In the genomic region with DNA sequence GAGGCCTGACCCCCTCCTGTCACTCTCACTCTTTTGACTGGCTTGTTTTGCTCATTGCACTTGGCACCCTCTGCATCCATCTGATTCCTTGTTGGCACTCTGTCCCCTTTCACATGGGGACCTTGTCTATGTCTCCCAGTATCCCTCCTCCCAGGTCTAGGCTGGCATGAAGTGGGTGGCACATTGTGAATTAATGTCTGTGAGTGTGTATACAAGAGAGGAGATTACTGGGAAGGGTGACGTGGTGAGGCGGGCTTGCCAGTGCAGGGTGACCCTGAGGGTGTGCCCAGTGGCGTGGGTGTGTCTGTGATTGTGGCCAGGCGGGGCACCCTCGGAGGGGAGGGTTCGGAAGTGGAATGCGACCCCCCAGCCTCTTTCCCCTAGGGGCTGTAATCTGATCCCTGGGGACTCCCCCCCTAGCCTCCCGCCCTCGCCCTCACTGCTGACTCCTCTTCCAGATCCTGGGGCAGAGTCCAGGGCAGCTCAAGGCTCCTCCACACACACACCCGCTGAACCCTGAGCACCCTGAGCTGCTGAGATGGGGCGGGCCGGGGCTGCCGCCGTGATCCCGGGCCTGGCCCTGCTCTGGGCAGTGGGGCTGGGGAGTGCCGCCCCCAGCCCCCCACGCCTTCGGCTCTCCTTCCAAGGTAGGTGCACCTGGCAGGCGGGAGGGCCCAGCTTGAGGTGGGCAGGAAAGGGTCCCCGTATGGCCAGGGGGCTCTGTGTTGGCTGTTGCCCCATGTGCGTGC, we compare ENCODE assay signal across 8 cellular contexts. TPM values are rescaled to one million over a fixed set of nuclear protein-coding genes. Genes with fewer than 3 reads are reported as not detected.
DNase-seq lines count a peak whose midpoint lies in the region; ATAC-seq and TF ChIP-seq lines count a peak whose summit lies in the region.

SEMA3B (plus strand) TSS at position 445 of the 749 bp plus-strand sequence; CDS start at position 539, 94 bp downstream.

- H4K20me1 ChIP-seq in HCT116 (ENCODE audit: insufficient read depth), result no peaks in the 10 kb centered on the region

- no peak within 1 kb of the TSS for H3K27ac Mint-ChIP-seq in stimulated activated memory B cell treated with anti-CD40 and anti-IgM and Interleukin-4, amounts not matched to agents 10 μg/mL and 1 μg/mL and 100 μg/mL, for 72 hours
- H3K27ac Mint-ChIP-seq in activated CD4-positive, alpha-beta T cell treated with anti-CD3 and anti-CD28 coated beads, Interleukin-2, amount 10 ng/mL, durations not matched to agents 7 days and 5 days, result no peak within 1 kb of the TSS

- TF ChIP-seq CTCF in HCT116 (IDR thresholded peaks at IDR 0.05 in 2 of 3, conservative IDR thresholded peaks at IDR 0.05 in 1 of 3; ENCODE audit: borderline replicate concordance in 1 of 3, insufficient read depth in 1 of 3, low read depth in 2 of 3, low read length in 2 of 3) (no peak), astrocyte of the spinal cord (IDR thresholded peaks at IDR 0.05; ENCODE audit: low read depth, low read length) (no peak), kidney epithelial cell (IDR thresholded peaks at IDR 0.05; ENCODE audit: insufficient read depth, low read length, poor library complexity, severe bottlenecking) (no peak)

- H3K4me1 Mint-ChIP-seq in stimulated activated memory B cell treated with anti-CD40 and anti-IgM and Interleukin-4, amounts not matched to agents 10 μg/mL and 1 μg/mL and 100 μg/mL, for 72 hours, result peaks cover 17% of the 10 kb centered on the region
- H3K4me1 Mint-ChIP-seq in activated CD4-positive, alpha-beta T cell treated with anti-CD3 and anti-CD28 coated beads, Interleukin-2, amount 10 ng/mL, durations not matched to agents 7 days and 5 days, result peaks cover 14% of the 10 kb centered on the region

- H3K9me3 Mint-ChIP-seq in stimulated activated memory B cell treated with anti-CD40 and anti-IgM and Interleukin-4, amounts not matched to agents 10 μg/mL and 1 μg/mL and 100 μg/mL, for 72 hours, result no peaks in the 10 kb centered on the region
- H3K9me3 Mint-ChIP-seq in activated CD4-positive, alpha-beta T cell treated with anti-CD3 and anti-CD28 coated beads, Interleukin-2, amount 10 ng/mL, durations not matched to agents 7 days and 5 days, result no peaks in the 10 kb centered on the region

- RAD21 ChIA-PET in HCT116 (lab: Charles Lee; ENCODE audit: low non-redundant PET in 1 of 2, low total read pairs in 2 of 2, uncharacterized antibody in 2 of 2, unreplicated experiment in 2 of 2), result interaction anchor here (0.8 to 1.5 kb wide), 2 partner anchors 9 to 42 kb away, joined by 3 to 6 read pairs; no protein-coding TSS in a partner anchor

- H2AFZ ChIP-seq in HCT116 (ENCODE audit: low read depth, low read length, poor library complexity, severe bottlenecking), result no peak within 1 kb of the TSS

- TF ChIP-seq RAD21 in HCT116 (IDR thresholded peaks at IDR 0.05; ENCODE audit: low read depth), result no peak

- H3K9ac ChIP-seq in HCT116 (ENCODE audit: low read length) (peak within 1 kb of the TSS; percentile 62), stomach smooth muscle (ENCODE audit: low read length in 2 of 2) (peak within 1 kb of the TSS; percentile 83 to 87)

- no peaks in the 10 kb centered on the region for H3K79me2 ChIP-seq in HCT116 (ENCODE audit: insufficient read depth, low read length)

- POLR2A ChIA-PET in HCT116 (lab: Charles Lee), result interaction anchor here (0.7 kb wide), 1 partner anchor 9 kb away, joined by 3 read pairs; no protein-coding TSS in a partner anchor
- POLR2A ChIA-PET in activated CD4-positive, alpha-beta T cell treated with anti-CD3 and anti-CD28 coated beads, Interleukin-2, amount 10 ng/mL, durations not matched to agents 7 days and 5 days (lab: Charles Lee), result interaction anchor here (0.7 kb wide), 1 partner anchor 28 kb away, joined by 5 read pairs; no protein-coding TSS in a partner anchor

- no TSS peak for BruUV-seq in HCT116 (replicated peaks; lab: Mats Ljungman, UMichigan)

- intact Hi-C loops in HCT116 (cut with micrococcal nuclease), result loop anchor here (1.0 kb wide), 1 partner anchor 42 kb away; no protein-coding TSS in a partner anchor

- H3K27me3 ChIP-seq in HCT116 (ENCODE audit: insufficient read depth, low read length) (no peaks in the 10 kb centered on the region), kidney epithelial cell (ENCODE audit: control insufficient read depth, insufficient read depth, low read length) (peaks cover 9% of the 10 kb centered on the region), stomach smooth muscle (ENCODE audit: control insufficient read depth in 1 of 2, insufficient read depth in 2 of 2, low read length in 2 of 2) (peaks cover 0 to 9% of the 10 kb centered on the region in 2 donors)

- no peaks in the 10 kb centered on the region for H3K36me3 ChIP-seq in HCT116 (ENCODE audit: control insufficient read depth in 1 of 2, insufficient read depth in 2 of 2, low read length in 2 of 2)
- H3K36me3 ChIP-seq in kidney epithelial cell (ENCODE audit: control insufficient read depth, insufficient read depth, low read length), result no peaks in the 10 kb centered on the region
- H3K36me3 ChIP-seq in stomach smooth muscle (ENCODE audit: control insufficient read depth in 2 of 2, insufficient read depth in 2 of 2, low read length in 2 of 2), result no peaks in the 10 kb centered on the region

- peak; percentile 24 for TF ChIP-seq POLR2A in HCT116 (IDR thresholded peaks at IDR 0.05; ENCODE audit: borderline replicate concordance, extremely low read depth, insufficient read depth, insufficient read length)

- peak within 1 kb of the TSS; percentile 80 for H3K4me2 ChIP-seq in HCT116 (ENCODE audit: low read length)

- H3K9me3 ChIP-seq in HCT116 (ENCODE audit: control insufficient read depth in 1 of 2, insufficient read depth in 1 of 2, low read depth in 1 of 2, low read length in 2 of 2) (no peaks in the 10 kb centered on the region), stomach smooth muscle (ENCODE audit: control insufficient read depth in 2 of 2, low read length in 2 of 2) (no peaks in the 10 kb centered on the region)

- ATAC-seq in HCT116 (peak; percentile 31), HG03354 (IDR thresholded peaks at IDR 0.05; ENCODE audit: poor library complexity, severe bottlenecking, unreplicated experiment) (no peak), GM18873 (IDR thresholded peaks at IDR 0.05; ENCODE audit: low FRiP score, unreplicated experiment) (no peak)
- no peak for ATAC-seq in stimulated activated memory B cell treated with anti-CD40 and anti-IgM and Interleukin-4, amounts not matched to agents 10 μg/mL and 1 μg/mL and 100 μg/mL, for 72 hours

- H3K4me3 ChIP-seq in HCT116 (replicated peaks in 1 of 2; ENCODE audit: low read depth in 1 of 2, low read length in 2 of 2) (peak within 1 kb of the TSS; percentile 47 to 53), astrocyte of the spinal cord (ENCODE audit: low read depth, low read length) (peak within 1 kb of the TSS; percentile 42), kidney epithelial cell (ENCODE audit: low read depth, low read length) (peak within 1 kb of the TSS; percentile 15), stomach smooth muscle (ENCODE audit: low read length in 2 of 2) (peak within 1 kb of the TSS; percentile 62 to 78)

- H3K27ac ChIP-seq in HCT116 (ENCODE audit: low read depth, low read length) (peak within 1 kb of the TSS; percentile 88), stomach smooth muscle (ENCODE audit: low read length) (peak within 1 kb of the TSS; percentile 96)

- CTCF ChIA-PET in HCT116 (lab: Charles Lee), result interaction anchor here (0.9 to 3.4 kb wide), 4 partner anchors 9 to 56 kb away, joined by 3 to 27 read pairs (median 8); no protein-coding TSS in a partner anchor
- CTCF ChIA-PET in activated CD4-positive, alpha-beta T cell treated with anti-CD3 and anti-CD28 coated beads, Interleukin-2, amount 10 ng/mL, durations not matched to agents 7 days and 5 days (lab: Charles Lee), result interaction anchor here (1.3 to 13.7 kb wide), 3 partner anchors 19 to 74 kb away, joined by 4 to 143 read pairs (median 8); no protein-coding TSS in a partner anchor

- DNase-seq in HCT116 (ENCODE audit: low read depth, low spot score), result no peak
- DNase-seq in astrocyte of the spinal cord (ENCODE audit: low read depth, low spot score), result no peak
- DNase-seq in kidney epithelial cell (ENCODE audit: low read depth), result peak; percentile 41
- no peak for DNase-seq in activated CD4-positive, alpha-beta T cell treated with anti-CD3 and anti-CD28 coated beads, Interleukin-2, amount 10 ng/mL, durations not matched to agents 7 days and 5 days

- H3K4me3 Mint-ChIP-seq in stimulated activated memory B cell treated with anti-CD40 and anti-IgM and Interleukin-4, amounts not matched to agents 10 μg/mL and 1 μg/mL and 100 μg/mL, for 72 hours, result no peak within 1 kb of the TSS
- H3K4me3 Mint-ChIP-seq in activated CD4-positive, alpha-beta T cell treated with anti-CD3 and anti-CD28 coated beads, Interleukin-2, amount 10 ng/mL, durations not matched to agents 7 days and 5 days, result no peak within 1 kb of the TSS

- no peaks in the 10 kb centered on the region for H3K9me2 ChIP-seq in HCT116 (ENCODE audit: insufficient read depth)

- H3K4me1 ChIP-seq in HCT116 (ENCODE audit: control insufficient read depth in 1 of 2, insufficient read depth in 2 of 2, low read length in 2 of 2) (peaks cover 82 to 95% of the 10 kb centered on the region in 2 experiments), stomach smooth muscle (ENCODE audit: control insufficient read depth, insufficient read depth, low read length) (peaks cover 74% of the 10 kb centered on the region)

- in situ Hi-C loops in astrocyte of the spinal cord (cut with HindIII; ENCODE audit: low sequenced_read_pairs), result no loop called here

- H3K27me3 Mint-ChIP-seq in stimulated activated memory B cell treated with anti-CD40 and anti-IgM and Interleukin-4, amounts not matched to agents 10 μg/mL and 1 μg/mL and 100 μg/mL, for 72 hours, result peaks cover 19% of the 10 kb centered on the region
- peaks cover 24% of the 10 kb centered on the region for H3K27me3 Mint-ChIP-seq in activated CD4-positive, alpha-beta T cell treated with anti-CD3 and anti-CD28 coated beads, Interleukin-2, amount 10 ng/mL, durations not matched to agents 7 days and 5 days

- H3K36me3 Mint-ChIP-seq in stimulated activated memory B cell treated with anti-CD40 and anti-IgM and Interleukin-4, amounts not matched to agents 10 μg/mL and 1 μg/mL and 100 μg/mL, for 72 hours, result no peaks in the 10 kb centered on the region
- H3K36me3 Mint-ChIP-seq in activated CD4-positive, alpha-beta T cell treated with anti-CD3 and anti-CD28 coated beads, Interleukin-2, amount 10 ng/mL, durations not matched to agents 7 days and 5 days (ENCODE audit: low read depth), result no peaks in the 10 kb centered on the region

TF ChIP-seq in HCT116, 20 proteins besides CTCF, POLR2A, EP300 and RAD21:
- TF ChIP-seq EZH2 (IDR thresholded peaks at IDR 0.05) (no peak), POLR2AphosphoS5 (IDR thresholded peaks at IDR 0.05; ENCODE audit: low read depth, low read length) (peak; percentile 72; the same call in 1 of the 2 replicates)

RNA-seq across cellular contexts. Expression of gene SEMA3B, which starts in this region (rescaled TPM):
- total RNA-seq in HCT116 (2021; ENCODE audit: unreplicated experiment), result 46.2 TPM
- polyA plus RNA-seq in HCT116 (2012), result 51.1 and 79.0 TPM in 2 replicates
- 17.9 and 18.4 TPM in 2 replicates for total RNA-seq in kidney epithelial cell
- total RNA-seq in activated CD4-positive, alpha-beta T cell treated with anti-CD3 and anti-CD28 coated beads, Interleukin-2, amount 10 ng/mL, durations not matched to agents 7 days and 5 days, result under 1 TPM; 0.37 to 0.60 TPM

Comparison
In these comparisons a context has a peak if more than half of its experiments do, and no peak if none do; other contexts are left out.
1. RNA of gene SEMA3B (total RNA-seq): 46.2 TPM in HCT116 (single experiment) and 17.9 to 18.4 TPM in kidney epithelial cell; 0.37 to 0.60 TPM in activated CD4-positive, alpha-beta T cell treated with anti-CD3 and anti-CD28 coated beads, Interleukin-2, amount 10 ng/mL, durations not matched to agents 7 days and 5 days; every median in the first group is over 10 times any median in the second.
2. H3K4me3 ChIP-seq: peak in every context shown above with its lines; median percentile 70 in stomach smooth muscle; 50 in HCT116; 42 in astrocyte of the spinal cord; 15 in kidney epithelial cell.